In the genomic region with DNA sequence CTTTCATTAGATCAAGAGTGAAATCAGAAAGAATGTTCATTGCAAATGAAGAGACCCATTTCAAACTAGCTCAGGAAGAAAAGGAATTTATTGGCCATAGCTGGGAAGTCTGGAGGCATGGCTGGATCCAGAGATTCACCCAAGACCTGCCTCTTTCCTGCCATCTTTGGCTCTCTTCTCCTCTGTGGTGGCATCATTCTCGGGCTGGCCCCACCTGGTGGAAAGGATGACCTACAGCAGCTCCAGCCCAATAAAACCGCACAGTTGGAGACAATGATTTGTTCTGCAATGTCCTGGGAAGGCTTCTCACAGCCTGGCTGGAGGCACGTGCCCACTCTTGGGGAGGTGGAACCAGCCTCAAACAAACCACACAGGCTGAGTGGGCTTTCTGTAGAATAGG, we compare ENCODE assay signal across 10 cellular contexts. TPM values are rescaled to one million over a fixed set of nuclear protein-coding genes. Genes with fewer than 3 reads are reported as not detected.
A peak's percentile ranks its signal among the peaks of the same experiment; 100 is the strongest.
DNase-seq lines count a peak whose midpoint lies in the region; ATAC-seq and TF ChIP-seq lines count a peak whose summit lies in the region.
"Had no signal": no experiment of that assay in that cellular context is flagged by ENCODE, and none has a peak within 500 bp of the region (broad histone marks: within the 10 kb centered on the region; RNA-seq: fewer than 3 reads in every experiment).

No MANE protein-coding gene starts in this region.

- H3K27ac Mint-ChIP-seq in activated CD4-positive, alpha-beta T cell treated with anti-CD3 and anti-CD28 coated beads for 36 hours, result no peak overlapping the region
- no peak overlapping the region for H3K27ac Mint-ChIP-seq in activated CD4-positive, alpha-beta T cell treated with anti-CD3 and anti-CD28 coated beads, Interleukin-2, amount 10 ng/mL, durations not matched to agents 24 days and 14 days
- H3K27ac Mint-ChIP-seq in stimulated activated effector memory CD8-positive, alpha-beta T cell treated with anti-CD3 and anti-CD28 coated beads, Interleukin-12 subunit alpha, Interleukin-12 subunit beta, amount 100 ng/mL, for 72 hours, result no peak overlapping the region
- H3K27ac Mint-ChIP-seq: CD4-positive, alpha-beta T cell had no signal

- no peaks in the 10 kb centered on the region for H3K36me3 Mint-ChIP-seq in activated CD4-positive, alpha-beta T cell treated with anti-CD3 and anti-CD28 coated beads for 36 hours (ENCODE audit: low read depth)
- H3K36me3 Mint-ChIP-seq in activated CD4-positive, alpha-beta T cell treated with anti-CD3 and anti-CD28 coated beads, Interleukin-2, amount 10 ng/mL, durations not matched to agents 24 days and 14 days (ENCODE audit: low read depth), result no peaks in the 10 kb centered on the region
- H3K36me3 Mint-ChIP-seq in stimulated activated effector memory CD8-positive, alpha-beta T cell treated with anti-CD3 and anti-CD28 coated beads, Interleukin-12 subunit alpha, Interleukin-12 subunit beta, amount 100 ng/mL, for 72 hours, result no peaks in the 10 kb centered on the region

- CTCF ChIA-PET in activated CD4-positive, alpha-beta T cell treated with anti-CD3 and anti-CD28 coated beads for 36 hours (lab: Charles Lee), result interaction anchor here (0.7 to 1.5 kb wide), 7 partner anchors 9 to 1145 kb away, joined by 3 to 5 read pairs (median 4); no protein-coding TSS in a partner anchor

- TF ChIP-seq CTCF in astrocyte of the spinal cord (IDR thresholded peaks at IDR 0.05; ENCODE audit: low read depth, low read length), result peak; percentile 28

- H3K4me3 ChIP-seq in astrocyte of the spinal cord (ENCODE audit: low read depth, low read length), result no peak overlapping the region
- H3K4me3 ChIP-seq in aorta (ENCODE audit: low read length in 2 of 2), result no peak overlapping the region

- DNase-seq in activated CD4-positive, alpha-beta T cell treated with anti-CD3 and anti-CD28 coated beads for 36 hours, result peak; percentile 25
- DNase-seq in activated CD4-positive, alpha-beta T cell treated with anti-CD3 and anti-CD28 coated beads, Interleukin-2, amount 10 ng/mL, durations not matched to agents 24 days and 14 days, result no peak
- DNase-seq in LHCN-M2 (ENCODE audit: low read depth) (peak; percentile 23), astrocyte of the spinal cord (ENCODE audit: low read depth, low spot score) (no peak), aorta (no peak)
- DNase-seq in stimulated activated effector memory CD8-positive, alpha-beta T cell treated with anti-CD3 and anti-CD28 coated beads, Interleukin-12 subunit alpha, Interleukin-12 subunit beta, amount 100 ng/mL, for 72 hours (ENCODE audit: low spot score in 2 of 2), result no peak
- DNase-seq: activated effector memory CD4-positive, alpha-beta T cell treated with Interleukin-2 at 50 U/mL for 16 hours; CD4-positive, alpha-beta T cell had no signal

- H3K4me3 Mint-ChIP-seq in activated CD4-positive, alpha-beta T cell treated with anti-CD3 and anti-CD28 coated beads for 36 hours, result no peak overlapping the region
- H3K4me3 Mint-ChIP-seq in activated CD4-positive, alpha-beta T cell treated with anti-CD3 and anti-CD28 coated beads, Interleukin-2, amount 10 ng/mL, durations not matched to agents 24 days and 14 days, result no peak overlapping the region
- no peak overlapping the region for H3K4me3 Mint-ChIP-seq in stimulated activated effector memory CD8-positive, alpha-beta T cell treated with anti-CD3 and anti-CD28 coated beads, Interleukin-12 subunit alpha, Interleukin-12 subunit beta, amount 100 ng/mL, for 72 hours
- H3K4me3 Mint-ChIP-seq: CD4-positive, alpha-beta T cell had no signal

- H3K36me3 ChIP-seq in aorta (ENCODE audit: control insufficient read depth in 1 of 2, insufficient read depth in 2 of 2, low read length in 1 of 2), result no peaks in the 10 kb centered on the region

- no peak overlapping the region for H3K27ac ChIP-seq in aorta (ENCODE audit: low read depth in 1 of 2, low read length in 2 of 2)

- POLR2A ChIA-PET in activated CD4-positive, alpha-beta T cell treated with anti-CD3 and anti-CD28 coated beads for 36 hours (lab: Charles Lee), result no interaction called here

- ATAC-seq in activated CD4-positive, alpha-beta T cell treated with anti-CD3 and anti-CD28 coated beads for 36 hours, result peak; percentile 30
- peak; percentile 32 for ATAC-seq in stimulated activated effector memory CD8-positive, alpha-beta T cell treated with anti-CD3 and anti-CD28 coated beads, Interleukin-12 subunit alpha, Interleukin-12 subunit beta, amount 100 ng/mL, for 72 hours
- ATAC-seq in GM18502 (IDR thresholded peaks at IDR 0.05; ENCODE audit: poor library complexity, unreplicated experiment) (no peak), aorta (ENCODE audit: low FRiP score) (no peak), HG03571 (IDR thresholded peaks at IDR 0.05; ENCODE audit: unreplicated experiment) (no peak)

- intact Hi-C loops in activated CD4-positive, alpha-beta T cell treated with anti-CD3 and anti-CD28 coated beads for 36 hours (cut with DNase I, micrococcal nuclease), result loop anchor here in 1 of 2 experiments (5.0 kb wide), 3 partner anchors 614 to 951 kb away; partner anchors contain the start of gene BMP2
- intact Hi-C loops in activated CD4-positive, alpha-beta T cell treated with anti-CD3 and anti-CD28 coated beads, Interleukin-2, amount 10 ng/mL, durations not matched to agents 24 days and 14 days (cut with micrococcal nuclease), result loop anchor here (5.0 kb wide), 2 partner anchors 1146 to 1236 kb away; no protein-coding TSS in a partner anchor
- intact Hi-C loops in aorta (cut with DNase I), result loop anchor here (10.0 kb wide), 1 partner anchor 1144 kb away; no protein-coding TSS in a partner anchor

- in situ Hi-C loops in astrocyte of the spinal cord (cut with HindIII; ENCODE audit: low sequenced_read_pairs), result no loop called here

- no peaks in the 10 kb centered on the region for H3K4me1 ChIP-seq in aorta (ENCODE audit: control insufficient read depth in 1 of 2, insufficient read depth in 2 of 2, low read length in 2 of 2)

- no peaks in the 10 kb centered on the region for H3K9me3 ChIP-seq in aorta (ENCODE audit: control insufficient read depth, low read length)

- H3K9me3 Mint-ChIP-seq in activated CD4-positive, alpha-beta T cell treated with anti-CD3 and anti-CD28 coated beads for 36 hours (ENCODE audit: low read depth), result no peaks in the 10 kb centered on the region
- H3K9me3 Mint-ChIP-seq in activated CD4-positive, alpha-beta T cell treated with anti-CD3 and anti-CD28 coated beads, Interleukin-2, amount 10 ng/mL, durations not matched to agents 24 days and 14 days, result no peaks in the 10 kb centered on the region
- H3K9me3 Mint-ChIP-seq in stimulated activated effector memory CD8-positive, alpha-beta T cell treated with anti-CD3 and anti-CD28 coated beads, Interleukin-12 subunit alpha, Interleukin-12 subunit beta, amount 100 ng/mL, for 72 hours, result no peaks in the 10 kb centered on the region
- H3K9me3 Mint-ChIP-seq: CD4-positive, alpha-beta T cell had no signal

- H3K27me3 ChIP-seq in aorta (ENCODE audit: control insufficient read depth in 1 of 2, insufficient read depth in 2 of 2, low read length in 1 of 2), result no peaks in the 10 kb centered on the region

- WGBS in aorta, 2 donors, result 63 to 71% methylated on average over 3 of the region's 3 CpGs

- H3K27me3 Mint-ChIP-seq in activated CD4-positive, alpha-beta T cell treated with anti-CD3 and anti-CD28 coated beads for 36 hours, result peaks cover 21% of the 10 kb centered on the region
- H3K27me3 Mint-ChIP-seq in activated CD4-positive, alpha-beta T cell treated with anti-CD3 and anti-CD28 coated beads, Interleukin-2, amount 10 ng/mL, durations not matched to agents 24 days and 14 days, result no peaks in the 10 kb centered on the region

- no peaks in the 10 kb centered on the region for H3K4me1 Mint-ChIP-seq in activated CD4-positive, alpha-beta T cell treated with anti-CD3 and anti-CD28 coated beads for 36 hours
- H3K4me1 Mint-ChIP-seq in activated CD4-positive, alpha-beta T cell treated with anti-CD3 and anti-CD28 coated beads, Interleukin-2, amount 10 ng/mL, durations not matched to agents 24 days and 14 days, result no peaks in the 10 kb centered on the region
- H3K4me1 Mint-ChIP-seq in stimulated activated effector memory CD8-positive, alpha-beta T cell treated with anti-CD3 and anti-CD28 coated beads, Interleukin-12 subunit alpha, Interleukin-12 subunit beta, amount 100 ng/mL, for 72 hours, result no peaks in the 10 kb centered on the region

RNA-seq across cellular contexts. Expression of gene FERMT1, which starts 18.1 kb away (rescaled TPM):
- total RNA-seq in activated CD4-positive, alpha-beta T cell treated with anti-CD3 and anti-CD28 coated beads for 36 hours, result under 1 TPM; 0.27 to 0.30 TPM
- 0.58 and 0.71 TPM in 2 replicates for total RNA-seq in activated CD4-positive, alpha-beta T cell treated with anti-CD3 and anti-CD28 coated beads, Interleukin-2, amount 10 ng/mL, durations not matched to agents 24 days and 14 days
- total RNA-seq in LHCN-M2 (2014; rRNA removed), result 6.1 and 8.3 TPM in 2 replicates
- 1.7 TPM for polyA plus RNA-seq in LHCN-M2 (2012)
- total RNA-seq in aorta, result 1 to 10 TPM in 1 of 2 donors, under 1 TPM in 1; 0.39 to 1.5 TPM
- polyA plus RNA-seq in aorta, result 1 to 10 TPM in 1 of 2 donors, under 1 TPM in 1; 0.03 to 1.1 TPM
- total RNA-seq: CD4-positive, alpha-beta T cell had no signal

Comparison
In these comparisons a context has a peak if more than half of its experiments do, and no peak if none do; other contexts are left out.
1. DNase-seq: peak in activated CD4-positive, alpha-beta T cell treated with anti-CD3 and anti-CD28 coated beads for 36 hours (single experiment) and LHCN-M2 (single experiment); none in activated CD4-positive, alpha-beta T cell treated with anti-CD3 and anti-CD28 coated beads, Interleukin-2, amount 10 ng/mL, durations not matched to agents 24 days and 14 days (single experiment), astrocyte of the spinal cord (single experiment), stimulated activated effector memory CD8-positive, alpha-beta T cell treated with anti-CD3 and anti-CD28 coated beads, Interleukin-12 subunit alpha, Interleukin-12 subunit beta, amount 100 ng/mL, for 72 hours (0 of 2) and aorta (0 of 2).
2. ATAC-seq: peak in activated CD4-positive, alpha-beta T cell treated with anti-CD3 and anti-CD28 coated beads for 36 hours (single experiment) and stimulated activated effector memory CD8-positive, alpha-beta T cell treated with anti-CD3 and anti-CD28 coated beads, Interleukin-12 subunit alpha, Interleukin-12 subunit beta, amount 100 ng/mL, for 72 hours (single experiment); none in GM18502 (single experiment), aorta (single experiment) and HG03571 (single experiment).